Comparison of ENCODE assay signal across 19 cellular contexts in genomic region chr7:124460555-124460954, GRCh38.
DNase-seq lines count a peak whose midpoint lies in the region; ATAC-seq, FAIRE-seq and TF ChIP-seq lines count a peak whose summit lies in the region.
"Had no signal": no experiment of that assay in that cellular context is flagged by ENCODE, and none has a peak within 500 bp of the region (broad histone marks: within the 10 kb centered on the region; RNA-seq: fewer than 3 reads in every experiment).

No MANE protein-coding gene starts in this region.

- no peak overlapping the region for H3K9ac ChIP-seq in HepG2 (ENCODE audit: insufficient read depth, low read depth, low read length)
- H3K9ac ChIP-seq: BLaER1 treated with 17β-estradiol and CSF1 and Interleukin-3, amounts not matched to agents 10 nM and 100 nM had no signal

- H3K27ac Mint-ChIP-seq in osteocyte (ENCODE audit: unreplicated experiment) = peak overlapping the region; percentile 18
- H3K27ac Mint-ChIP-seq: B cell; CD8-positive, alpha-beta T cell had no signal

- BruUV-seq in HepG2 (replicated peaks; lab: Mats Ljungman, UMichigan) = no TSS peak

- WGBS in HepG2 (ENCODE audit: low lambda C conversion rate) = 0% methylated on average over 2 of the region's 2 CpGs

- no peak for TF ChIP-seq RAD21 in HepG2 (CRISPR knock-in tag; IDR thresholded peaks at IDR 0.05)

- H3K9me3 Mint-ChIP-seq in osteocyte (ENCODE audit: unreplicated experiment) = peaks cover 4% of the 10 kb centered on the region
- H3K9me3 Mint-ChIP-seq: CD8-positive, alpha-beta T cell had no signal

- H3K27ac ChIP-seq in HepG2 (ENCODE audit: extremely low read length, insufficient read depth, low read length) = no peak overlapping the region
- H3K27ac ChIP-seq in substantia nigra (ENCODE audit: low read depth, low read length, poor library complexity, severe bottlenecking) = no peak overlapping the region
- H3K27ac ChIP-seq: BLaER1 treated with 17β-estradiol and CSF1 and Interleukin-3, amounts not matched to agents 10 nM and 100 nM had no signal

- peak overlapping the region; percentile 23; the same call in 1 of the 2 replicates for H3K4me2 ChIP-seq in HepG2 (ENCODE audit: low read depth, low read length)
- H3K4me2 ChIP-seq: BLaER1 treated with 17β-estradiol and CSF1 and Interleukin-3, amounts not matched to agents 10 nM and 100 nM had no signal

- peaks cover 44% of the 10 kb centered on the region for H3K4me1 Mint-ChIP-seq in osteocyte (ENCODE audit: unreplicated experiment)
- H3K4me1 Mint-ChIP-seq: B cell had no signal

- H3K4me1 ChIP-seq in HepG2 (ENCODE audit: insufficient read depth, low read length) = peaks cover 26% of the 10 kb centered on the region
- H3K4me1 ChIP-seq: HAP-1 had no signal

- POLR2A ChIA-PET in HepG2 (lab: Yijun Ruan, JAX) = no interaction called here

- H3K27me3 Mint-ChIP-seq in osteocyte (ENCODE audit: unreplicated experiment) = no peaks in the 10 kb centered on the region
- H3K27me3 Mint-ChIP-seq: B cell had no signal

- FAIRE-seq in HepG2 (lab: Jason Lieb, UNC) = no peak
- FAIRE-seq: GM12892, GM18507, H1, HTR-8/SVneo had no signal

- TF ChIP-seq POLR2A in HepG2 (IDR thresholded peaks at IDR 0.05; ENCODE audit: insufficient read depth in 1 of 2, low read depth in 2 of 2, low read length in 2 of 2) = no peak

- H3K4me3 ChIP-seq in HepG2 (replicated peaks in 1 of 3; ENCODE audit: insufficient read depth in 1 of 3, low read depth in 2 of 3, low read length in 3 of 3) = no peak overlapping the region
- H3K4me3 ChIP-seq: BLaER1 treated with 17β-estradiol and CSF1 and Interleukin-3, amounts not matched to agents 10 nM and 100 nM; HAP-1 had no signal

- H3K36me3 Mint-ChIP-seq in osteocyte (ENCODE audit: unreplicated experiment) = no peaks in the 10 kb centered on the region
- H3K36me3 Mint-ChIP-seq: CD8-positive, alpha-beta T cell had no signal

- ATAC-seq in HepG2 = peak; percentile 96
- ATAC-seq: CD8-positive, alpha-beta T cell had no signal

- in situ Hi-C loops in HepG2 (cut with HindIII; ENCODE audit: extremely low pct_ligation_motif_present, low pct_unique_long_range_greater_than_20kb) = no loop called here

- intact Hi-C loops in HepG2 (cut with micrococcal nuclease; ENCODE audit: unreplicated experiment) = no loop called here

- H2AFZ ChIP-seq in HepG2 (ENCODE audit: low read length) = no peak overlapping the region

- H3K79me2 ChIP-seq in HepG2 (ENCODE audit: insufficient read depth, low read length) = no peaks in the 10 kb centered on the region

- no peak overlapping the region for H3K4me3 Mint-ChIP-seq in osteocyte (ENCODE audit: unreplicated experiment)
- H3K4me3 Mint-ChIP-seq: B cell; CD8-positive, alpha-beta T cell had no signal

- H3K36me3 ChIP-seq in HepG2 (replicated peaks in 1 of 2; ENCODE audit: control insufficient read depth in 1 of 2, insufficient read depth in 2 of 2, low read length in 2 of 2) = no peaks in the 10 kb centered on the region
- H3K36me3 ChIP-seq: BLaER1 treated with 17β-estradiol and CSF1 and Interleukin-3, amounts not matched to agents 10 nM and 100 nM; HAP-1 had no signal

- DNase-seq in DMS53 (lab: John Stamatoyannopoulos, UW) (peak; percentile 51), MV-4-11 (lab: John Stamatoyannopoulos, UW) (peak; percentile 1), HepG2 (ENCODE audit: low spot score) (peak; percentile 66), osteocyte (ENCODE audit: extremely low spot score, unreplicated experiment) (no peak), ureter (ENCODE audit: low spot score) (no peak), substantia nigra (lab: John Stamatoyannopoulos, UW) (no peak)
- no peak for DNase-seq in activated CD4-positive, alpha-beta T cell treated with anti-CD3 and anti-CD28 coated beads, Interleukin-2, amount 50 U/mL, for 1 hour
- DNase-seq: CD8-positive, alpha-beta T cell; DMS 273 treated with DMSO at 0.1 percent for 48 hours; DMS79; GDM1; KG1 had no signal

- H3K27me3 ChIP-seq in HepG2 (ENCODE audit: control insufficient read depth in 1 of 2, insufficient read depth in 2 of 2, low read length in 2 of 2) = no peaks in the 10 kb centered on the region
- H3K27me3 ChIP-seq: BLaER1 treated with 17β-estradiol and CSF1 and Interleukin-3, amounts not matched to agents 10 nM and 100 nM had no signal

- peak in 1 of 2 experiments; percentile 62; a peak in 2 of 4 replicates for TF ChIP-seq EP300 in HepG2 (IDR thresholded peaks at IDR 0.05; ENCODE audit: low read depth in 2 of 2, low read length in 2 of 2)
- TF ChIP-seq EP300 in HepG2 (CRISPR knock-in tag; IDR thresholded peaks at IDR 0.05; ENCODE audit: borderline replicate concordance) = no peak

- no peaks in the 10 kb centered on the region for H4K20me1 ChIP-seq in HepG2 (ENCODE audit: insufficient read depth, low read length)
- H4K20me1 ChIP-seq: BLaER1 treated with 17β-estradiol and CSF1 and Interleukin-3, amounts not matched to agents 10 nM and 100 nM had no signal

- no peaks in the 10 kb centered on the region for H3K9me3 ChIP-seq in HepG2 (ENCODE audit: low read length)
- H3K9me3 ChIP-seq: BLaER1 treated with 17β-estradiol and CSF1 and Interleukin-3, amounts not matched to agents 10 nM and 100 nM; HAP-1 had no signal

- CTCF ChIA-PET in HepG2 (lab: Yijun Ruan, JAX; ENCODE audit: low intra/inter-chr PET ratio, low total read pairs) = no interaction called here

- TF ChIP-seq CTCF in HepG2 (CRISPR knock-in tag; IDR thresholded peaks at IDR 0.05) (no peak), osteocyte (IDR thresholded peaks at IDR 0.05) (no peak)

TF ChIP-seq in HepG2, 621 proteins besides CTCF, POLR2A, EP300 and RAD21 (continues in another document):
- TF ChIP-seq SIX1 (CRISPR knock-in tag; IDR thresholded peaks at IDR 0.05; ENCODE audit: borderline replicate concordance) (no peak), ZNF792 (CRISPR knock-in tag; IDR thresholded peaks at IDR 0.05) (no peak), SOX6 (IDR thresholded peaks at IDR 0.05) (no peak), SOX6 (CRISPR knock-in tag; IDR thresholded peaks at IDR 0.05) (peak; percentile 57; the same call in 1 of the 2 replicates), ZBTB49 (CRISPR knock-in tag; IDR thresholded peaks at IDR 0.05; ENCODE audit: borderline replicate concordance) (no peak), RFXAP (CRISPR knock-in tag; IDR thresholded peaks at IDR 0.05; ENCODE audit: borderline replicate concordance) (no peak), ZFP36 (IDR thresholded peaks at IDR 0.05; ENCODE audit: borderline replicate concordance, low read depth, low read length, partially characterized antibody) (no peak), ZNF569 (CRISPR knock-in tag; IDR thresholded peaks at IDR 0.05; ENCODE audit: borderline replicate concordance) (no peak), ZNF431 (CRISPR knock-in tag; IDR thresholded peaks at IDR 0.05; ENCODE audit: borderline replicate concordance, low read depth) (no peak), SP2 (CRISPR knock-in tag; IDR thresholded peaks at IDR 0.05) (no peak), ZNF570 (CRISPR knock-in tag; IDR thresholded peaks at IDR 0.05; ENCODE audit: borderline replicate concordance) (no peak), DBP (CRISPR knock-in tag; IDR thresholded peaks at IDR 0.05; ENCODE audit: not compliant biosample characterization) (no peak)
- TF ChIP-seq, protein P1, sequence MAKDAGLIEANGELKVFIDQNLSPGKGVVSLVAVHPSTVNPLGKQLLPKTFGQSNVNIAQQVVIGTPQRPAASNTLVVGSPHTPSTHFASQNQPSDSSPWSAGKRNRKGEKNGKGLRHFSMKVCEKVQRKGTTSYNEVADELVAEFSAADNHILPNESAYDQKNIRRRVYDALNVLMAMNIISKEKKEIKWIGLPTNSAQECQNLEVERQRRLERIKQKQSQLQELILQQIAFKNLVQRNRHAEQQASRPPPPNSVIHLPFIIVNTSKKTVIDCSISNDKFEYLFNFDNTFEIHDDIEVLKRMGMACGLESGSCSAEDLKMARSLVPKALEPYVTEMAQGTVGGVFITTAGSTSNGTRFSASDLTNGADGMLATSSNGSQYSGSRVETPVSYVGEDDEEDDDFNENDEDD (CRISPR knock-in tag; IDR thresholded peaks at IDR 0.05; ENCODE audit: borderline replicate concordance) = no peak
- TF ChIP-seq, protein P2, sequence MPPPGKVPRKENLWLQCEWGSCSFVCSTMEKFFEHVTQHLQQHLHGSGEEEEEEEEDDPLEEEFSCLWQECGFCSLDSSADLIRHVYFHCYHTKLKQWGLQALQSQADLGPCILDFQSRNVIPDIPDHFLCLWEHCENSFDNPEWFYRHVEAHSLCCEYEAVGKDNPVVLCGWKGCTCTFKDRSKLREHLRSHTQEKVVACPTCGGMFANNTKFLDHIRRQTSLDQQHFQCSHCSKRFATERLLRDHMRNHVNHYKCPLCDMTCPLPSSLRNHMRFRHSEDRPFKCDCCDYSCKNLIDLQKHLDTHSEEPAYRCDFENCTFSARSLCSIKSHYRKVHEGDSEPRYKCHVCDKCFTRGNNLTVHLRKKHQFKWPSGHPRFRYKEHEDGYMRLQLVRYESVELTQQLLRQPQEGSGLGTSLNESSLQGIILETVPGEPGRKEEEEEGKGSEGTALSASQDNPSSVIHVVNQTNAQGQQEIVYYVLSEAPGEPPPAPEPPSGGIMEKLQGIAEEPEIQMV (CRISPR knock-in tag; IDR thresholded peaks at IDR 0.05; ENCODE audit: low read depth) = no peak

Comparison
In these comparisons a context has a peak if more than half of its experiments do, and no peak if none do; other contexts are left out.
1. DNase-seq: peak in DMS53 (single experiment), MV-4-11 (single experiment) and HepG2 (single experiment); none in osteocyte (single experiment), activated CD4-positive, alpha-beta T cell treated with anti-CD3 and anti-CD28 coated beads, Interleukin-2, amount 50 U/mL, for 1 hour (single experiment), ureter (single experiment) and substantia nigra (0 of 49).